8 cellular contexts compared by ENCODE assay signal in the genomic region with DNA sequence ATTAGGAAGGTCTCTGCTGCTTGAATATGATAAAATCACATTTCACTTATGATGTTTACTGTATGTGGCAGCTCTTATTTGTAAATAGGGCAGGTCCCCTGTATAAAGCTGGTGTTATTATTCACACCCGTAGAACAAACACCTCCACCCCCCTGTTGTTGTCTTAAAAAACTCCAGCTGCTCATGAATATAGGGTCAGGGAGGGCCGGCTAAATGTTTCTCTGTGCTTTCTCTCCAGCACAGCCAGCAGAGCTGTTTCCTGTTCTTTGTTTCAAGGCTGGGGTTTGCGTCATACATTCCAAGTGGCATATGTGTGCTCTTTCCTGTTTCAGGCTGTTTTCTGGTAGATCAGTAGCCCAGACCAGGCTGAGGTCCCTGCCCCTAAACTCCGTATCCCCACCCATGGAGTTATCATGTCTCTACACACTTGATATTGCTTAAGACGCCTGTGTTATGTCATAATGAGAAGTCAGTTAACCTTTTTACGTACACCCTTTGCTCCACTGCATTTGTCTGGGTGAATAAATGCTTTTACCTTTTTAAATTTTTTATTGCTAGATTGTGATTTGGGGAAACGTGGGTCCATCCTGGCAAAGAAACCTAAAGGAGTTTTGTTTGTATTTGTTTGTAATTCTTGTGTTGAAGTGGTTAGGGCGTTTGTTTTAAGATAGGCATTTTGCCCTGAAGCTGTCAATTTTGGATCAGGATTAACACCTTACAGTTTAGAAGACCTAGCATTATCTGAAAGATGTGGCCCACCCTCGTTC. TPM values are rescaled to one million over a fixed set of nuclear protein-coding genes. Genes with fewer than 3 reads are reported as not detected.
DNase-seq lines count a peak whose midpoint lies in the region; ATAC-seq and TF ChIP-seq lines count a peak whose summit lies in the region.

No MANE protein-coding gene starts in this region.

- H3K4me3 Mint-ChIP-seq in T-helper 1 cell treated with Interleukin-12 subunit alpha and Interleukin-12 subunit beta and Interleukin-4 antibody, amounts not matched to agents 30 μg/mL and 1 μg/mL, for 36 hours: peak overlapping the region; percentile 91
- H3K4me3 Mint-ChIP-seq in brain: peak overlapping the region; percentile 93 to 100 (median 96)
- peak overlapping the region; percentile 95 for H3K4me3 Mint-ChIP-seq in progenitor cell of endocrine pancreas (ENCODE audit: low read depth)

- TF ChIP-seq CTCF in brain (conservative IDR thresholded peaks at IDR 0.05) (no peak), progenitor cell of endocrine pancreas (IDR thresholded peaks at IDR 0.05; ENCODE audit: unreplicated experiment) (no peak)

- H3K27me3 Mint-ChIP-seq in T-helper 1 cell treated with Interleukin-12 subunit alpha and Interleukin-12 subunit beta and Interleukin-4 antibody, amounts not matched to agents 30 μg/mL and 1 μg/mL, for 36 hours (ENCODE audit: low read depth): peaks cover 19% of the 10 kb centered on the region
- peaks cover 6% of the 10 kb centered on the region for H3K27me3 Mint-ChIP-seq in brain
- H3K27me3 Mint-ChIP-seq in progenitor cell of endocrine pancreas: no peaks in the 10 kb centered on the region

- peaks cover 15% of the 10 kb centered on the region for H3K36me3 Mint-ChIP-seq in T-helper 1 cell treated with Interleukin-12 subunit alpha and Interleukin-12 subunit beta and Interleukin-4 antibody, amounts not matched to agents 30 μg/mL and 1 μg/mL, for 36 hours (ENCODE audit: low read depth)
- H3K36me3 Mint-ChIP-seq in brain (peaks cover under 1% of the 10 kb centered on the region), progenitor cell of endocrine pancreas (ENCODE audit: insufficient read depth) (peaks cover 10% of the 10 kb centered on the region)

- peak overlapping the region; percentile 75 for H3K27ac Mint-ChIP-seq in T-helper 1 cell treated with Interleukin-12 subunit alpha and Interleukin-12 subunit beta and Interleukin-4 antibody, amounts not matched to agents 30 μg/mL and 1 μg/mL, for 36 hours
- H3K27ac Mint-ChIP-seq in brain (peak overlapping the region; percentile 97 to 100 (median 98)), progenitor cell of endocrine pancreas (peak overlapping the region; percentile 100)

- peak; percentile 52 for DNase-seq in stimulated activated CD4-positive, alpha-beta T cell treated with anti-CD3 and anti-CD28 coated beads, Interleukin-15, amount 100 ng/mL, for 24 hours
- no peak for DNase-seq in stimulated activated CD4-positive, alpha-beta T cell treated with anti-CD3 and anti-CD28 coated beads, Interleukin-12 subunit alpha, Interleukin-12 subunit beta, amount 100 ng/mL, for 4 hours
- DNase-seq in NCI-H146 (lab: John Stamatoyannopoulos, UW) (peak; percentile 90), hippocampal formation (lab: John Stamatoyannopoulos, UW) (peak; percentile 56 to 88), progenitor cell of endocrine pancreas (ENCODE audit: low spot score, unreplicated experiment) (peak; percentile 45)

- ATAC-seq in GM19397 (IDR thresholded peaks at IDR 0.05; ENCODE audit: unreplicated experiment): no peak

- no peaks in the 10 kb centered on the region for H3K9me3 Mint-ChIP-seq in T-helper 1 cell treated with Interleukin-12 subunit alpha and Interleukin-12 subunit beta and Interleukin-4 antibody, amounts not matched to agents 30 μg/mL and 1 μg/mL, for 36 hours
- H3K9me3 Mint-ChIP-seq in brain (no peaks in the 10 kb centered on the region), progenitor cell of endocrine pancreas (ENCODE audit: low read depth) (peaks cover 1% of the 10 kb centered on the region)

- H3K4me1 Mint-ChIP-seq in T-helper 1 cell treated with Interleukin-12 subunit alpha and Interleukin-12 subunit beta and Interleukin-4 antibody, amounts not matched to agents 30 μg/mL and 1 μg/mL, for 36 hours (ENCODE audit: low read depth): peaks cover 59% of the 10 kb centered on the region
- peaks cover 79% of the 10 kb centered on the region for H3K4me1 Mint-ChIP-seq in brain
- peaks cover 63% of the 10 kb centered on the region for H3K4me1 Mint-ChIP-seq in progenitor cell of endocrine pancreas (ENCODE audit: low read depth)

RNA-seq across cellular contexts. Expression of a gene that starts 3.2 kb away (rescaled TPM):
- 16.5 TPM for polyA plus RNA-seq in brain (ENCODE audit: insufficient read depth, low read depth, low replicate concordance)
- total RNA-seq in progenitor cell of endocrine pancreas: 97.1 and 98.7 TPM in 2 replicates
